ENCODE assay signal across 1 cellular context in the genomic region with DNA sequence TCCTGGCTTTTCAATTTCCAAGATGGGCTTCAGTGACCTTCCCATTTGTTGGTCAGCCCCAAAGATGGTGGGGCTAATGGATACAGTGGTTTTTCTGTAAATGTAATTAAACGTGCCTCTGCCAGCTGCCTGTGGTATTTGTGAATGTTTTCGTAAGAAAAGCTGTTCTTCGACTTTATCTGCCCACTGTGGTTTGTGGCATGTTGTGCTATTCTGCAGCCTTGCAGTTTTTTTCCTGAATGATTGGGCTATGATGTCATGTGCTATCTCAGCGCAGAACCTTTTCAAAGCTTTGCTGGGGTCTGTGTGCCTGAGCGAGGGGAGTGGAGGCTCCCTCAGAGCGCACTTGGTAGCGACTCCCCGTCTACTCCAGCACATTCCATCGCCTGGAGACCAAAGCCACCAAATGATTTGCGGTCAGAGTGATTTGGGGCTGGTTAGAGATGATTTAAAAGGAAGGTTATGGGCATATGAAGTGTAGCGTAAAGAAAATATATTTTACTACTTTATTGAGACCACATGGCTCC.
TF ChIP-seq lines count a peak whose summit lies in the region.

No MANE protein-coding gene starts in this region.

TF ChIP-seq in IMR-90, 13 proteins besides CTCF, POLR2A, EP300 and RAD21 (continued from another document):
- TF ChIP-seq, protein P1, sequence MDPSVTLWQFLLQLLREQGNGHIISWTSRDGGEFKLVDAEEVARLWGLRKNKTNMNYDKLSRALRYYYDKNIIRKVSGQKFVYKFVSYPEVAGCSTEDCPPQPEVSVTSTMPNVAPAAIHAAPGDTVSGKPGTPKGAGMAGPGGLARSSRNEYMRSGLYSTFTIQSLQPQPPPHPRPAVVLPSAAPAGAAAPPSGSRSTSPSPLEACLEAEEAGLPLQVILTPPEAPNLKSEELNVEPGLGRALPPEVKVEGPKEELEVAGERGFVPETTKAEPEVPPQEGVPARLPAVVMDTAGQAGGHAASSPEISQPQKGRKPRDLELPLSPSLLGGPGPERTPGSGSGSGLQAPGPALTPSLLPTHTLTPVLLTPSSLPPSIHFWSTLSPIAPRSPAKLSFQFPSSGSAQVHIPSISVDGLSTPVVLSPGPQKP (IDR thresholded peaks at IDR 0.05; ENCODE audit: borderline replicate concordance, low read depth, low read length) = no peak
- TF ChIP-seq SMC3 (IDR thresholded peaks at IDR 0.05; ENCODE audit: low read depth, low read length) (no peak), MAZ (IDR thresholded peaks at IDR 0.05; ENCODE audit: borderline replicate concordance, low read depth, low read length) (no peak), USF2 (IDR thresholded peaks at IDR 0.05; ENCODE audit: low read depth, low read length) (no peak), BHLHE40 (IDR thresholded peaks at IDR 0.05; ENCODE audit: low read depth, low read length) (peak; percentile 82), RFX5 (IDR thresholded peaks at IDR 0.05; ENCODE audit: low read depth, low read length) (no peak)
